Comparison of ENCODE assay signal across 8 cellular contexts in genomic region chr17:56979091-56979480, GRCh38. TPM values are rescaled to one million over a fixed set of nuclear protein-coding genes. Genes with fewer than 3 reads are reported as not detected.
DNase-seq lines count a peak whose midpoint lies in the region; ATAC-seq, FAIRE-seq and TF ChIP-seq lines count a peak whose summit lies in the region.

No MANE protein-coding gene starts in this region.

- H3K4me3 ChIP-seq in kidney (ENCODE audit: low read length in 2 of 2): peak overlapping the region; percentile 74 to 86

- POLR2A ChIA-PET in WTC11 (lab: Charles Lee): no interaction called here

- FAIRE-seq in kidney (lab: Jason Lieb, UNC): no peak

- no peaks in the 10 kb centered on the region for H3K9me3 ChIP-seq in kidney (ENCODE audit: control insufficient read depth in 1 of 2, low read length in 2 of 2)

- intact Hi-C loops in kidney (cut with DNase I): no loop called here

- TF ChIP-seq CTCF in 22Rv1 (IDR thresholded peaks at IDR 0.05) (no peak), WTC11 (IDR thresholded peaks at IDR 0.05) (no peak), kidney (IDR thresholded peaks at IDR 0.05; ENCODE audit: borderline replicate concordance, extremely low read depth, insufficient read depth) (no peak)

- H3K4me1 Mint-ChIP-seq in WTC11: peaks cover 48% of the 10 kb centered on the region

- peaks cover 12% of the 10 kb centered on the region in 2 donors for H3K4me1 ChIP-seq in kidney (ENCODE audit: control insufficient read depth in 1 of 2, insufficient read depth in 1 of 2, low read depth in 1 of 2, low read length in 2 of 2)

- peak; percentile 14 for ATAC-seq in GM19395 (IDR thresholded peaks at IDR 0.05; ENCODE audit: unreplicated experiment)
- ATAC-seq in WTC11: peak; percentile 18
- no peak for ATAC-seq in HG03342 (IDR thresholded peaks at IDR 0.05; ENCODE audit: unreplicated experiment)
- no peak for ATAC-seq in GM21423 (IDR thresholded peaks at IDR 0.05; ENCODE audit: unreplicated experiment)

- H3K27ac ChIP-seq in 22Rv1: peak overlapping the region; percentile 52; the same call in 1 of the 2 replicates
- H3K27ac ChIP-seq in kidney (ENCODE audit: low read depth in 2 of 2, low read length in 2 of 2): no peak overlapping the region

- H3K9ac ChIP-seq in kidney (ENCODE audit: low read length in 2 of 2): no peak overlapping the region

- peak overlapping the region; percentile 91 for H3K27ac Mint-ChIP-seq in WTC11

- peak overlapping the region; percentile 88 for H3K4me3 Mint-ChIP-seq in WTC11

- H3K9me3 Mint-ChIP-seq in WTC11: peaks cover under 1% of the 10 kb centered on the region; the same call in 1 of the 2 replicates

- H3K36me3 ChIP-seq in kidney (ENCODE audit: control insufficient read depth in 1 of 2, insufficient read depth in 2 of 2, low read length in 2 of 2): peaks cover 0 to 5% of the 10 kb centered on the region in 2 donors

- DNase-seq in WTC11 (ENCODE audit: low spot score): no peak
- DNase-seq in kidney: no peak
- DNase-seq in HPDE6-E6E7 (ENCODE audit: extremely low spot score): no peak
- no peak for DNase-seq in NCI-H2227 treated with DMSO at 0.1 percent for 48 hours (lab: John Stamatoyannopoulos, UW)

- peaks cover 4% of the 10 kb centered on the region for H3K36me3 Mint-ChIP-seq in WTC11

- no peaks in the 10 kb centered on the region for H3K27me3 Mint-ChIP-seq in WTC11 (ENCODE audit: low read depth)

- CTCF ChIA-PET in WTC11 (lab: Charles Lee): interaction anchor here (1.0 to 3.4 kb wide), 3 partner anchors 18 to 134 kb away, joined by 4 to 15 read pairs (median 8); partner anchors contain the start of gene COIL

TF ChIP-seq in WTC11, 78 proteins besides CTCF, POLR2A, EP300 and RAD21:
- 0 out of 2 replicates have a peak, but pooled peaks have one; percentile 43 for TF ChIP-seq GTF2I (CRISPR knock-in tag; conservative IDR thresholded peaks at IDR 0.05)
- TF ChIP-seq RORB (CRISPR knock-in tag; IDR thresholded peaks at IDR 0.05): no peak
- TF ChIP-seq ATF2 (CRISPR knock-in tag; IDR thresholded peaks at IDR 0.05; ENCODE audit: borderline replicate concordance, low read depth): no peak
- no peak for TF ChIP-seq TEAD1 (CRISPR knock-in tag; IDR thresholded peaks at IDR 0.05)
- TF ChIP-seq TP53 (CRISPR knock-in tag; IDR thresholded peaks at IDR 0.05): no peak
- TF ChIP-seq, protein P1, sequence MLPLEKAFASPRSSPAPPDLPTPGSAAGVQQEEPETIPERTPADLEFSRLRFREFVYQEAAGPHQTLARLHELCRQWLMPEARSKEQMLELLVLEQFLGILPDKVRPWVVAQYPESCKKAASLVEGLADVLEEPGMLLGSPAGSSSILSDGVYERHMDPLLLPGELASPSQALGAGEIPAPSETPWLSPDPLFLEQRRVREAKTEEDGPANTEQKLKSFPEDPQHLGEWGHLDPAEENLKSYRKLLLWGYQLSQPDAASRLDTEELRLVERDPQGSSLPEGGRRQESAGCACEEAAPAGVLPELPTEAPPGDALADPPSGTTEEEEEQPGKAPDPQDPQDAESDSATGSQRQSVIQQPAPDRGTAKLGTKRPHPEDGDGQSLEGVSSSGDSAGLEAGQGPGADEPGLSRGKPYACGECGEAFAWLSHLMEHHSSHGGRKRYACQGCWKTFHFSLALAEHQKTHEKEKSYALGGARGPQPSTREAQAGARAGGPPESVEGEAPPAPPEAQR (CRISPR knock-in tag; IDR thresholded peaks at IDR 0.05): no peak
- TF ChIP-seq ZNF281 (CRISPR knock-in tag; IDR thresholded peaks at IDR 0.05): no peak
- TF ChIP-seq CREM (CRISPR knock-in tag; IDR thresholded peaks at IDR 0.05): no peak
- TF ChIP-seq ZNF121 (CRISPR knock-in tag; IDR thresholded peaks at IDR 0.05): peak; percentile 97

RNA-seq across cellular contexts. Expression of gene SCPEP1, which starts 1.2 kb away (rescaled TPM):
- 41.3 to 49.3 TPM (median 43.1 TPM) in 3 replicates for total RNA-seq in WTC11 (2021)
- total RNA-seq in kidney: 64.0 TPM
- polyA plus RNA-seq in kidney (ENCODE audit: insufficient read depth, low read depth, low replicate concordance): 130 TPM

RNA-seq across cellular contexts. Expression of gene COIL, which starts 18.2 kb away (rescaled TPM):
- total RNA-seq in WTC11 (2021): 22.6 to 23.5 TPM (median 23.4 TPM) in 3 replicates
- 14.2 TPM for total RNA-seq in kidney
- polyA plus RNA-seq in kidney (ENCODE audit: insufficient read depth, low read depth, low replicate concordance): 8.6 TPM

Comparison
In these comparisons a context has a peak if more than half of its experiments do, and no peak if none do; other contexts are left out.
1. ATAC-seq: peak in GM19395 (single experiment) and WTC11 (single experiment); none in HG03342 (single experiment) and GM21423 (single experiment).